In the genomic region with DNA sequence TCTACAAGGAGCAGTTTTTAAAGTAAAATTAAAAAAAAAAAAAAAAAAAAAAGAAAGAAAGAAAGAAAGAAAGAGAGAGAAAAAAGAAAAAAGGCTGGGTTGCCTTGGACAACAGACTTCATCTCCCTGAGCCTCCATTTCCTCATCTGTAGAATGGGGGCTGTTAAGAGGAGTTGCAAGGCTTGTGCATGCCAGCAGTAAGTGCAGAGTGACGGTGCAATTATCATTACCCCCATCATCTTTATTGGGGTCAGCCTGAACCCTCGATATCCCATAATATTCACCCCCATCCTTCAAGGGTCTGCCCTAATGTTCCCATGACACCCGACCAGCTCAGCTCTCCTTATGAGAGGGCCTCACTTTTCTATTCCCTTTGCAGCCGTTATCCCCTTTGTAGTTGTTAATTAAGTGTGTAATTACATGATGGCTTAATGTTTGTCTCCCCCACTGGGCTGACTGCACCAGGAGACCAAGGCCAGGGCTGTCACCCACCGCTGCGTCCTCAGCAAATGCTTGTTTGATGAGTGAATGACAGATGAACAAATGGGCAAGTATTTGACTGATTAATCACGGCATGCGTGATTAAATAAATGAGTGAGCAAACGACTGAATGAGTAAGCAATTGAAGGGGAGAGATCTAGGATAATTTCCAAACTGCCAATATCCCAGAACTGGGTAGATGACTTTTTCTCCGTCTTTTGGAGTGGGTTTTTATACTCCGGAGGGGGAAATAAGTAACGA, we compare ENCODE assay signal across 8 cellular contexts. TPM values are rescaled to one million over a fixed set of nuclear protein-coding genes. Genes with fewer than 3 reads are reported as not detected.
DNase-seq lines count a peak whose midpoint lies in the region; ATAC-seq and TF ChIP-seq lines count a peak whose summit lies in the region.

No MANE protein-coding gene starts in this region.

- H3F3A ChIP-seq in GM23338 (replicated peaks; ENCODE audit: low read depth), result peaks cover 5% of the 10 kb centered on the region; the same call in 1 of the 2 replicates

- H3K9me3 ChIP-seq in endodermal cell (ENCODE audit: control insufficient read depth, low read length), result no peaks in the 10 kb centered on the region
- no peaks in the 10 kb centered on the region for H3K9me3 ChIP-seq in osteoblast (ENCODE audit: low read depth, low read length)

- H3K9me3 Mint-ChIP-seq in GM23338 (peaks cover 2% of the 10 kb centered on the region; the same call in 2 of the 3 replicates), endodermal cell (no peaks in the 10 kb centered on the region)

- no peak for DNase-seq in AG09309 (ENCODE audit: low read depth)
- no peak for DNase-seq in GM23338 (ENCODE audit: low spot score)
- DNase-seq in endodermal cell, result no peak
- DNase-seq in osteoblast (ENCODE audit: insufficient read length, low spot score, missing footprints), result peak; percentile 48
- DNase-seq in T-helper 9 cell, result no peak

- peak overlapping the region; percentile 64 for H3K4me3 Mint-ChIP-seq in GM23338
- peak overlapping the region; percentile 75 for H3K4me3 Mint-ChIP-seq in endodermal cell

- peak overlapping the region; percentile 45 for H3K4me2 ChIP-seq in GM23338
- H3K4me2 ChIP-seq in osteoblast (ENCODE audit: insufficient read depth, low read length), result peak overlapping the region; percentile 87

- 20 to 28% methylated on average over 8 to 12 of the region's 12 CpGs for WGBS in endodermal cell (ENCODE audit: insufficient coverage in 1 of 2, insufficient read length in 1 of 2), 2 experiments

- H3K27ac ChIP-seq in GM23338 (ENCODE audit: low read depth), result no peak overlapping the region
- no peak overlapping the region for H3K27ac ChIP-seq in endodermal cell (ENCODE audit: low read depth, low read length)
- H3K27ac ChIP-seq in osteoblast (ENCODE audit: low read depth, low read length), result peak overlapping the region; percentile 98

- no peak for ATAC-seq in GM23338
- peak; percentile 0; the same call in 2 of the 3 replicates for ATAC-seq in SK-N-SH treated with all-trans-retinoic acid at 6 μM for 48 hours
- ATAC-seq in HG02610 (IDR thresholded peaks at IDR 0.05; ENCODE audit: unreplicated experiment), result no peak
- no peak for ATAC-seq in GM18907 (IDR thresholded peaks at IDR 0.05; ENCODE audit: unreplicated experiment)

- peaks cover 31% of the 10 kb centered on the region for H3K27me3 Mint-ChIP-seq in GM23338 (ENCODE audit: insufficient read depth, low read depth, poor library complexity)
- peaks cover 1% of the 10 kb centered on the region for H3K27me3 Mint-ChIP-seq in endodermal cell (ENCODE audit: insufficient read depth)

- H4K20me1 ChIP-seq in GM23338 (replicated peaks; ENCODE audit: insufficient read depth) (no peaks in the 10 kb centered on the region), osteoblast (ENCODE audit: insufficient read depth, low read length) (no peaks in the 10 kb centered on the region)

- H3K4me1 ChIP-seq in GM23338 (ENCODE audit: insufficient read depth) (peaks cover 8% of the 10 kb centered on the region; the same call in 1 of the 2 replicates), endodermal cell (ENCODE audit: control insufficient read depth, insufficient read depth, low read length) (no peaks in the 10 kb centered on the region), osteoblast (ENCODE audit: insufficient read depth, low read length) (peaks cover 6% of the 10 kb centered on the region)

- H3K27me3 ChIP-seq in GM23338 (ENCODE audit: insufficient read depth), result peaks cover 31% of the 10 kb centered on the region
- H3K27me3 ChIP-seq in endodermal cell (ENCODE audit: control insufficient read depth, insufficient read depth, low read length, poor library complexity, severe bottlenecking), result no peaks in the 10 kb centered on the region
- H3K27me3 ChIP-seq in osteoblast (ENCODE audit: insufficient read depth, low read length), result no peaks in the 10 kb centered on the region

- H3K36me3 Mint-ChIP-seq in GM23338 (ENCODE audit: low read depth) (no peaks in the 10 kb centered on the region; the same call in 2 of the 3 replicates), endodermal cell (ENCODE audit: low read depth) (no peaks in the 10 kb centered on the region)

- H3K79me2 ChIP-seq in GM23338 (replicated peaks; ENCODE audit: insufficient read depth) (no peaks in the 10 kb centered on the region), osteoblast (ENCODE audit: insufficient read depth, low read length) (peaks cover 21% of the 10 kb centered on the region)

- H3K4me1 Mint-ChIP-seq in GM23338 (peaks cover 22% of the 10 kb centered on the region), endodermal cell (peaks cover 10% of the 10 kb centered on the region)

- H3K9me2 ChIP-seq in GM23338 (ENCODE audit: insufficient read depth), result no peaks in the 10 kb centered on the region

- H3K9ac ChIP-seq in endodermal cell (ENCODE audit: extremely low read depth, low read length, poor library complexity, severe bottlenecking), result peak overlapping the region; percentile 98

- no peak for TF ChIP-seq CTCF in AG09309 (IDR thresholded peaks at IDR 0.05; ENCODE audit: control insufficient read depth, insufficient read depth, low read depth, low read length, missing control alignments)
- no peak for TF ChIP-seq CTCF in GM23338 (conservative IDR thresholded peaks at IDR 0.05; ENCODE audit: low read depth in 2 of 2)
- TF ChIP-seq CTCF in endodermal cell (conservative IDR thresholded peaks at IDR 0.05), result no peak
- TF ChIP-seq CTCF in osteoblast (IDR thresholded peaks at IDR 0.05; ENCODE audit: extremely low read depth, low read depth, low read length), result no peak

- peak overlapping the region; percentile 0; the same call in 1 of the 2 replicates for H3K27ac Mint-ChIP-seq in GM23338
- H3K27ac Mint-ChIP-seq in endodermal cell, result peak overlapping the region; percentile 99

- H2AFZ ChIP-seq in GM23338 (no peak overlapping the region), osteoblast (ENCODE audit: low read length) (no peak overlapping the region)

- H3K4me3 ChIP-seq in AG09309 (ENCODE audit: control insufficient read depth, low read depth, low read length), result peak overlapping the region; percentile 56
- peak overlapping the region; percentile 51 for H3K4me3 ChIP-seq in GM23338
- H3K4me3 ChIP-seq in endodermal cell (ENCODE audit: low read length), result peak overlapping the region; percentile 95
- H3K4me3 ChIP-seq in osteoblast (ENCODE audit: insufficient read depth, low read length), result peak overlapping the region; percentile 71

- H3K36me3 ChIP-seq in GM23338 (ENCODE audit: insufficient read depth), result no peaks in the 10 kb centered on the region
- H3K36me3 ChIP-seq in endodermal cell (ENCODE audit: control insufficient read depth, insufficient read depth, low read length), result no peaks in the 10 kb centered on the region
- H3K36me3 ChIP-seq in osteoblast (ENCODE audit: insufficient read depth, low read length), result no peaks in the 10 kb centered on the region

TF ChIP-seq in GM23338, 12 proteins besides CTCF, POLR2A, EP300 and RAD21 (continues in another document):
- TF ChIP-seq ZNF331 (CRISPR knock-in tag; IDR thresholded peaks at IDR 0.05; ENCODE audit: low read depth), result no peak
- TF ChIP-seq, protein P1, sequence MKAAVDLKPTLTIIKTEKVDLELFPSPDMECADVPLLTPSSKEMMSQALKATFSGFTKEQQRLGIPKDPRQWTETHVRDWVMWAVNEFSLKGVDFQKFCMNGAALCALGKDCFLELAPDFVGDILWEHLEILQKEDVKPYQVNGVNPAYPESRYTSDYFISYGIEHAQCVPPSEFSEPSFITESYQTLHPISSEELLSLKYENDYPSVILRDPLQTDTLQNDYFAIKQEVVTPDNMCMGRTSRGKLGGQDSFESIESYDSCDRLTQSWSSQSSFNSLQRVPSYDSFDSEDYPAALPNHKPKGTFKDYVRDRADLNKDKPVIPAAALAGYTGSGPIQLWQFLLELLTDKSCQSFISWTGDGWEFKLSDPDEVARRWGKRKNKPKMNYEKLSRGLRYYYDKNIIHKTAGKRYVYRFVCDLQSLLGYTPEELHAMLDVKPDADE (IDR thresholded peaks at IDR 0.05), result no peak

TF ChIP-seq in SK-N-SH treated with all-trans-retinoic acid at 6 μM for 48 hours, 23 proteins besides CTCF, POLR2A, EP300 and RAD21 (continues in another document):
- TF ChIP-seq ZC3H10 (CRISPR knock-in tag; IDR thresholded peaks at IDR 0.05), result no peak
- no peak for TF ChIP-seq OSR1 (CRISPR knock-in tag; IDR thresholded peaks at IDR 0.05)
- no peak for TF ChIP-seq PPARA (CRISPR knock-in tag; IDR thresholded peaks at IDR 0.05; ENCODE audit: borderline replicate concordance)

RNA-seq across cellular contexts. Expression of a gene that starts 10.1 kb away (rescaled TPM):
- total RNA-seq in GM23338 (2014; rRNA removed; shearing (Covaris generic)), result 0.89 and 1.9 TPM in 2 replicates
- polyA plus RNA-seq in GM23338 (2016; fragmentation: Nextera tagmentation; extraction: Ambion mirVana), result 0.55 and 0.77 TPM in 2 replicates
- total RNA-seq in endodermal cell, result 1 to 10 TPM; 1.6 to 3.0 TPM
- 1.6 TPM for polyA plus RNA-seq in endodermal cell (2013, experiment 1 of 2)
- polyA plus RNA-seq in endodermal cell (2013, experiment 2 of 2), result 1.4 TPM
- total RNA-seq in osteoblast, result 3.3 and 3.8 TPM in 2 replicates

RNA-seq across cellular contexts. Expression of a gene that starts 19.0 kb away (rescaled TPM):
- 22.8 and 32.1 TPM in 2 replicates for total RNA-seq in GM23338 (2014; rRNA removed; shearing (Covaris generic))
- polyA plus RNA-seq in GM23338 (2016; fragmentation: Nextera tagmentation; extraction: Ambion mirVana), result 7.0 and 8.6 TPM in 2 replicates
- total RNA-seq in endodermal cell (10 to 100 TPM; 15.7 to 18.5 TPM), osteoblast (6.2 TPM in 2 replicates)
- polyA plus RNA-seq in endodermal cell (2013, experiment 1 of 2), result 23.8 TPM
- polyA plus RNA-seq in endodermal cell (2013, experiment 2 of 2), result 25.9 TPM

RNA-seq across cellular contexts. Expression of a gene that starts 20.4 kb away (rescaled TPM):
- 9.6 and 15.2 TPM in 2 replicates for total RNA-seq in GM23338 (2014; rRNA removed; shearing (Covaris generic))
- polyA plus RNA-seq in GM23338 (2016; fragmentation: Nextera tagmentation; extraction: Ambion mirVana), result 25.1 and 30.1 TPM in 2 replicates
- 1 to 10 TPM; 3.2 to 3.5 TPM for total RNA-seq in endodermal cell
- 2.6 TPM for polyA plus RNA-seq in endodermal cell (2013, experiment 1 of 2)
- polyA plus RNA-seq in endodermal cell (2013, experiment 2 of 2), result 1.9 TPM
- total RNA-seq in osteoblast, result 0.29 and 0.36 TPM in 2 replicates

RNA-seq across cellular contexts. Expression of a gene that starts 29.4 kb away (rescaled TPM):
- 146 and 147 TPM in 2 replicates for total RNA-seq in GM23338 (2014; rRNA removed; shearing (Covaris generic))
- polyA plus RNA-seq in GM23338 (2016; fragmentation: Nextera tagmentation; extraction: Ambion mirVana), result 60.3 and 68.3 TPM in 2 replicates
- total RNA-seq in endodermal cell (100 to 1,000 TPM; 134 to 144 TPM), osteoblast (50.1 and 71.3 TPM in 2 replicates)
- polyA plus RNA-seq in endodermal cell (2013, experiment 1 of 2), result 54.2 TPM
- 55.2 TPM for polyA plus RNA-seq in endodermal cell (2013, experiment 2 of 2)

RNA-seq across cellular contexts. Expression of a gene that starts 54.2 kb away (rescaled TPM):
- 39.0 and 45.9 TPM in 2 replicates for total RNA-seq in GM23338 (2014; rRNA removed; shearing (Covaris generic))
- polyA plus RNA-seq in GM23338 (2016; fragmentation: Nextera tagmentation; extraction: Ambion mirVana), result 52.3 and 56.3 TPM in 2 replicates
- total RNA-seq in endodermal cell (10 to 100 TPM; 53.5 to 63.6 TPM), osteoblast (88.4 and 96.3 TPM in 2 replicates)
- polyA plus RNA-seq in endodermal cell (2013, experiment 1 of 2), result 70.3 TPM
- 66.1 TPM for polyA plus RNA-seq in endodermal cell (2013, experiment 2 of 2)
